ENCODE assay signal across 8 cellular contexts in the genomic region with DNA sequence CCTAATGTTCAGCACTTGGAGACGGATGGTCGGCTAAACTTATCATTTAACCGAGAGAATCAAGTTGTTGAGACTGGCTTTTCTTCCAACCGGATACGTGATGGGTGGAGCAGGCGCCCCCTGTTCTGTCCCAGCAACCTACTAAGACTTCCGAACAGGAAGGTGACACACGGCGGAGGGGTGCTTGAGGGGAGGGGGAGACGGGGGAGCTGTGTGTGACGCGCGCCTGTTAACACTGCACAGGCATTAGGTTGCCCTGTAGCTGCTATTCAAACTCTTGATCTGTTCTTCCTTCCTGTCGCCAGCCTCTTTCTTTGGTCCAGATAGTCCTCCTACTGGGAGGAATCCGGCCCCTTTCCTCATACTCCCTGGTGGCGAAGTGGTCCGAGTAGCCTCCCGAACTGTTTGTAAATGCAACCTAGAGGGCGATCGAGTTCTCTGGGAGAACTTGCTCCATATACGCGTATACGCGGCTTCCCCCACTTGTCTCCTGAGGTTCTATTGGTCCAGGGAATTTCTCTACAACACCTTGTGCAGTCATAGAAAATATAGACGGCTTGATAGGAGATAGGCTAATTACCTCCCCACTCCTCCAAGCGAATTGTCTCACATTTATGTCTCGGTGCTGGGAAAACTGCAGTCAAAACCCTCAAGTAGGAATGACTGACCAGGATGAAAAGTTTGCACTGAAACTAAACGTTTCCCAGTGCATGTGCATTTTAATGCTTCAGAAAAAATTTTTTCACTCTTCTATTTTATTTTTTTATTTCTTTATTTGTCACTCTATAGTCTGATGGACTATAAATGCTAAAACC.
DNase-seq lines count a peak whose midpoint lies in the region; ATAC-seq and TF ChIP-seq lines count a peak whose summit lies in the region.

No MANE protein-coding gene starts in this region.

- no peaks in the 10 kb centered on the region for H3K9me3 ChIP-seq in CD8-positive, alpha-beta T cell (ENCODE audit: low read length)

- H3K36me3 ChIP-seq in CD8-positive, alpha-beta T cell (ENCODE audit: insufficient read depth, low read length) = no peaks in the 10 kb centered on the region

- no peaks in the 10 kb centered on the region for H3K27me3 Mint-ChIP-seq in CD8-positive, alpha-beta T cell (ENCODE audit: low read depth)
- H3K27me3 Mint-ChIP-seq in naive B cell = no peaks in the 10 kb centered on the region

- TF ChIP-seq CTCF in CD8-positive, alpha-beta T cell (IDR thresholded peaks at IDR 0.05) = no peak

- H3K4me3 ChIP-seq in CD8-positive, alpha-beta T cell (ENCODE audit: low read depth, low read length) = peak overlapping the region; percentile 67

- peak overlapping the region; percentile 98 for H3K4me3 Mint-ChIP-seq in CD8-positive, alpha-beta T cell
- H3K4me3 Mint-ChIP-seq in naive B cell = peak overlapping the region; percentile 84 to 99 (median 98)

- peaks cover 14% of the 10 kb centered on the region for H3K36me3 Mint-ChIP-seq in CD8-positive, alpha-beta T cell
- H3K36me3 Mint-ChIP-seq in naive B cell = no peaks in the 10 kb centered on the region

- POLR2A ChIA-PET in CD8-positive, alpha-beta T cell (lab: Charles Lee) = interaction anchor here (0.6 to 2.5 kb wide), 3 partner anchors 95 to 462 kb away, joined by 3 to 15 read pairs (median 5); no protein-coding TSS in a partner anchor

- ATAC-seq in CD8-positive, alpha-beta T cell = peak; percentile 79
- ATAC-seq in HG03066 (IDR thresholded peaks at IDR 0.05; ENCODE audit: low read depth, unreplicated experiment) (peak; percentile 24), naive B cell (ENCODE audit: low read depth in 2 of 2) (peak; percentile 44 to 46)

- H3K27ac Mint-ChIP-seq in CD8-positive, alpha-beta T cell = peak overlapping the region; percentile 97
- H3K27ac Mint-ChIP-seq in naive B cell = peak overlapping the region; percentile 34 to 98 (median 82)

- no peaks in the 10 kb centered on the region for H3K9me3 Mint-ChIP-seq in CD8-positive, alpha-beta T cell
- H3K9me3 Mint-ChIP-seq in naive B cell = no peaks in the 10 kb centered on the region

- H3K27me3 ChIP-seq in CD8-positive, alpha-beta T cell (ENCODE audit: insufficient read depth, low read length) = no peaks in the 10 kb centered on the region

- CTCF ChIA-PET in CD8-positive, alpha-beta T cell (lab: Charles Lee) = interaction anchor here (0.6 to 4.7 kb wide), 14 partner anchors 10 to 807 kb away, joined by 3 to 65 read pairs (median 4); no protein-coding TSS in a partner anchor

- peak overlapping the region; percentile 77 for H3K27ac ChIP-seq in CD8-positive, alpha-beta T cell (ENCODE audit: low read depth, low read length)

- DNase-seq in CD8-positive, alpha-beta T cell = peak; percentile 60 to 92 (median 81)
- DNase-seq in RKO (ENCODE audit: low spot score) (peak; percentile 95), fibroblast of peridontal ligament (ENCODE audit: extremely low read depth) (peak; percentile 96), naive B cell (peak; percentile 61), HK-2 (ENCODE audit: unreplicated experiment) (no peak)
- peak; percentile 75 for DNase-seq in activated T-helper 9 cell treated with anti-CD3 and anti-CD28 coated beads, Interleukin-2, amount 50 U/mL, for 16 hours (ENCODE audit: low read depth)
- peak; percentile 77 to 81 for DNase-seq in stimulated activated CD8-positive, alpha-beta memory T cell treated with anti-CD3 and anti-CD28 coated beads, Interleukin-7, amount 100 ng/mL, for 4 hours (ENCODE audit: low read depth in 2 of 2)

- H3K4me1 Mint-ChIP-seq in CD8-positive, alpha-beta T cell (ENCODE audit: low read depth) = peaks cover 34% of the 10 kb centered on the region
- H3K4me1 Mint-ChIP-seq in naive B cell = peaks cover 29 to 44% (median 39%) of the 10 kb centered on the region in 3 donors

- peaks cover 29% of the 10 kb centered on the region for H3K4me1 ChIP-seq in CD8-positive, alpha-beta T cell (ENCODE audit: insufficient read depth, low read length)

- intact Hi-C loops in CD8-positive, alpha-beta T cell (cut with DNase I, micrococcal nuclease) = loop anchor here (1.0 to 10.0 kb wide), 14 partner anchors 68 to 1364 kb away; a partner anchor contains a TSS

Comparison
In these comparisons a context has a peak if more than half of its experiments do, and no peak if none do; other contexts are left out.
1. ATAC-seq: peak in every context shown above with its lines; median percentile 79 in CD8-positive, alpha-beta T cell; 45 in naive B cell; 24 in HG03066.